ENCODE assay signal across 13 cellular contexts in the genomic region with DNA sequence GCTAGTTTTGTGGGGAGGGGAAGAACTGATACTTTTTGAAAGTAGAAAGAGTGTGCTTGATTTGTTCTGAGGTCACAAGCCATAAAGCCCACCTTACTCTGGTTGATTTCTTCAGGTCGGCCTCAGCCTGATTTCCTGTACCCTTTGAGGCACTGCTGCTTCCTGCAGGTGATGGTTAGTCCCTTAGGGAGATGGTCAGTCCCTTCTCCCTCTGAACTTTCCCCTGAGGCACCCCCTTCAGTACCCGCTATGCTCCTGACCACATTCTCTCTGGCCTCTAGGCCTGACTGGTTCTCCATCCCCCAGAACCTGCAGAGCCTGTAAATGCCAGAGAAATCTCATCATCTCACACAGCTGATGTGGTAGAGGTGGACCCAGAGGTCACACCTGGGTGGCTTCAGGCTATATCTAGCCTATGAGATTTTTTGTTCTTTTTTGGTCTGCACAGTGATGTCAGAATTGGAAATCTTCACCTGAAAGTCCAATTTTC. TPM values are rescaled to one million over a fixed set of nuclear protein-coding genes. Genes with fewer than 3 reads are reported as not detected.
DNase-seq lines count a peak whose midpoint lies in the region; ATAC-seq and TF ChIP-seq lines count a peak whose summit lies in the region.
"Had no signal": no experiment of that assay in that cellular context is flagged by ENCODE, and none has a peak within 500 bp of the region (broad histone marks: within the 10 kb centered on the region; RNA-seq: fewer than 3 reads in every experiment).

No MANE protein-coding gene starts in this region.

- TF ChIP-seq CTCF in Caco-2 (IDR thresholded peaks at IDR 0.05; ENCODE audit: insufficient read depth in 1 of 2, low read depth in 1 of 2, low read length in 1 of 2, severe bottlenecking in 1 of 2, unreplicated experiment in 1 of 2) = no peak
- no peak for TF ChIP-seq CTCF in lower leg skin (IDR thresholded peaks at IDR 0.05)

- H3K4me1 ChIP-seq in Caco-2 = peaks cover 50% of the 10 kb centered on the region

- H3K27me3 ChIP-seq in Caco-2 (replicated peaks; ENCODE audit: control insufficient read depth, insufficient read depth, low read length) = no peaks in the 10 kb centered on the region

- no peaks in the 10 kb centered on the region for H3K27me3 Mint-ChIP-seq in Caco-2 (ENCODE audit: insufficient read depth, unreplicated experiment)
- H3K27me3 Mint-ChIP-seq in IgD-negative memory B cell = no peaks in the 10 kb centered on the region
- H3K27me3 Mint-ChIP-seq: progenitor cell of endocrine pancreas had no signal

- no peaks in the 10 kb centered on the region for H3K36me3 ChIP-seq in Caco-2 (ENCODE audit: control insufficient read depth, insufficient read depth, low read length)

- H3K27ac Mint-ChIP-seq in Caco-2 (ENCODE audit: unreplicated experiment) = peak overlapping the region; percentile 80
- peak overlapping the region; percentile 88 to 91 (median 90) for H3K27ac Mint-ChIP-seq in IgD-negative memory B cell
- H3K27ac Mint-ChIP-seq: progenitor cell of endocrine pancreas had no signal

- H3K4me1 Mint-ChIP-seq in Caco-2 (ENCODE audit: low read depth, unreplicated experiment) (peaks cover 30% of the 10 kb centered on the region), IgD-negative memory B cell (peaks cover 41 to 61% (median 48%) of the 10 kb centered on the region in 3 donors)

- POLR2A ChIA-PET in Caco-2 (lab: Charles Lee) = no interaction called here

- BruUV-seq in Caco-2 (replicated peaks; lab: Mats Ljungman, UMichigan) = no TSS peak

- DNase-seq in Caco-2 (peak; percentile 35 to 59), islet precursor cell (peak; percentile 87), lower leg skin (ENCODE audit: low spot score in 2 of 2) (no peak), dedifferentiated amniotic fluid mesenchymal stem cell (ENCODE audit: extremely low spot score) (no peak), iPS-NIHi11 (ENCODE audit: low spot score) (no peak)
- DNase-seq: activated CD8-positive, alpha-beta memory T cell treated with anti-CD3 and anti-CD28 coated beads, Interleukin-2, amount 50 U/mL, for 48 hours; amniotic stem cell; cortex of kidney; DMS 273 treated with DMSO at 0.1 percent for 48 hours had no signal

- intact Hi-C loops in Caco-2 (cut with micrococcal nuclease; ENCODE audit: unreplicated experiment) = no loop called here
- intact Hi-C loops in lower leg skin (cut with DNase I; ENCODE audit: low total_unique reads) = no loop called here

- WGBS in lower leg skin, 2 donors = 94 to 95% methylated on average over 2 of the region's 2 CpGs

- peak; percentile 55 for ATAC-seq in GM21529 (IDR thresholded peaks at IDR 0.05; ENCODE audit: unreplicated experiment)
- ATAC-seq in HG02870 (IDR thresholded peaks at IDR 0.05; ENCODE audit: unreplicated experiment) = no peak

- H3K9me3 ChIP-seq in Caco-2 = no peaks in the 10 kb centered on the region

- no peak for TF ChIP-seq POLR2A in lower leg skin (IDR thresholded peaks at IDR 0.05)

- CTCF ChIA-PET in Caco-2 (lab: Charles Lee) = no interaction called here

- no peak overlapping the region for H3K4me3 Mint-ChIP-seq in Caco-2 (ENCODE audit: unreplicated experiment)
- H3K4me3 Mint-ChIP-seq in IgD-negative memory B cell = peak overlapping the region; percentile 25 to 90 (median 66)

- H3K36me3 Mint-ChIP-seq in Caco-2 (ENCODE audit: insufficient read depth, unreplicated experiment) = peaks cover 11% of the 10 kb centered on the region
- peaks cover 2% of the 10 kb centered on the region for H3K36me3 Mint-ChIP-seq in IgD-negative memory B cell

- H3K4me3 ChIP-seq in Caco-2 (ENCODE audit: low read depth, low read length) (no peak overlapping the region), lower leg skin (ENCODE audit: low read depth, poor library complexity, severe bottlenecking) (no peak overlapping the region)

- H3K9me3 Mint-ChIP-seq in Caco-2 (ENCODE audit: unreplicated experiment) (no peaks in the 10 kb centered on the region), IgD-negative memory B cell (peaks cover 0 to 6% (median 2%) of the 10 kb centered on the region in 3 donors)

RNA-seq across cellular contexts. Expression of a gene that starts 15.0 kb away (rescaled TPM):
- total RNA-seq in Caco-2 (2022) (13.7 and 18.0 TPM in 2 replicates), lower leg skin (100 to 1,000 TPM in 3 of 4 donors, 10 to 100 TPM in 1; 81.2 to 209 (median 122) TPM)
- polyA plus RNA-seq in IgD-negative memory B cell = 74.0 TPM

RNA-seq across cellular contexts. Expression of a gene that starts 43.3 kb away (rescaled TPM):
- total RNA-seq in Caco-2 (2022) (9.1 and 9.5 TPM in 2 replicates), lower leg skin (10 to 100 TPM in 2 of 4 donors, 1 to 10 TPM in 2; 6.0 to 12.1 (median 9.0) TPM)
- 2.2 TPM for polyA plus RNA-seq in IgD-negative memory B cell

Comparison
In these comparisons a context has a peak if more than half of its experiments do, and no peak if none do; other contexts are left out.
1. DNase-seq: peak in Caco-2 (2 of 2) and islet precursor cell (single experiment); none in lower leg skin (0 of 2), dedifferentiated amniotic fluid mesenchymal stem cell (single experiment) and iPS-NIHi11 (single experiment).